In the genomic region with DNA sequence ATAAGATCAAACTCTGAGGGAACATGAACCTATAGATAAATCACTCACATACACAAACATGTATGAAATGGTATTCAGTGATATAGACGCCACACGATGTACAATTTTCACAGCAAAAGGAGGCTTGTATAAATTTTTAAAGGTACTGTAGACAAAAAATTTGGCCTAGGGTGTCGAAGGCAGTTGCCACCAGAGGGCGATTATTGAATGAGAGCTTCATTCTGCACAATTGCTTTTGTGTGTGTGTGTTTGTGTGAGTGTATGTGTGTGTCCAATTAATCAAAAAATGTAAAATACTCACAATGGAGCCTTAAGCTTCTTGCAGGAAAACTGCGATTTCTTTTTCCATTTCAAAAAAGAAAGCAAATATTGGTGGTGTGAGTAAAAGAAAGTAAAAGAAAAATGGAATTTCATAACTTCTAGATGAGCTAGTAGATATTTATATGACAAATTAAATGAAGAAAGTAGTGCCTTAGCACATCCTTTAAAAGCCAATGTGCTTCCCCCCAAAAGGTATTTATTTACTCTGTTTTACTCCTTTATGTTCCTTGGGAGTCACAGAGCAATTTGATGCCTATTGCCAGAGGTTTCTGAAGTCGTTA, we compare ENCODE assay signal across 9 cellular contexts.
A peak's percentile ranks its signal among the peaks of the same experiment; 100 is the strongest.
DNase-seq lines count a peak whose midpoint lies in the region; ATAC-seq and TF ChIP-seq lines count a peak whose summit lies in the region.
"Had no signal": no experiment of that assay in that cellular context is flagged by ENCODE, and none has a peak within 500 bp of the region (broad histone marks: within the 10 kb centered on the region; RNA-seq: fewer than 3 reads in every experiment).

No MANE protein-coding gene starts in this region.

- no peak overlapping the region for H3K27ac ChIP-seq in C4-2B
- H3K27ac ChIP-seq in right atrium auricular region: no peak overlapping the region
- no peak overlapping the region for H3K27ac ChIP-seq in naive thymus-derived CD4-positive, alpha-beta T cell (ENCODE audit: low read depth, low read length)
- H3K27ac ChIP-seq: adrenal gland had no signal

- peaks cover 0 to 5% (median 0%) of the 10 kb centered on the region in 5 donors for H3K27me3 Mint-ChIP-seq in naive thymus-derived CD4-positive, alpha-beta T cell

- no peak overlapping the region for H3K27ac Mint-ChIP-seq in naive thymus-derived CD4-positive, alpha-beta T cell

- H3K4me1 Mint-ChIP-seq in naive thymus-derived CD4-positive, alpha-beta T cell: no peaks in the 10 kb centered on the region

- no peaks in the 10 kb centered on the region for H3K36me3 ChIP-seq in right atrium auricular region
- no peaks in the 10 kb centered on the region for H3K36me3 ChIP-seq in naive thymus-derived CD4-positive, alpha-beta T cell (ENCODE audit: control insufficient read depth in 2 of 3, insufficient read depth in 3 of 3, low read length in 3 of 3)
- H3K36me3 ChIP-seq: adrenal gland had no signal

- no peak for ATAC-seq in HG02642 (IDR thresholded peaks at IDR 0.05; ENCODE audit: poor library complexity, unreplicated experiment)
- ATAC-seq in naive thymus-derived CD4-positive, alpha-beta T cell: no peak

- H3K36me3 Mint-ChIP-seq in naive thymus-derived CD4-positive, alpha-beta T cell: no peaks in the 10 kb centered on the region

- no peaks in the 10 kb centered on the region for H3K4me1 ChIP-seq in right atrium auricular region
- H3K4me1 ChIP-seq in naive thymus-derived CD4-positive, alpha-beta T cell (ENCODE audit: control insufficient read depth in 2 of 2, insufficient read depth in 2 of 2, low read length in 2 of 2): no peaks in the 10 kb centered on the region
- H3K4me1 ChIP-seq: adrenal gland had no signal

- intact Hi-C loops in naive thymus-derived CD4-positive, alpha-beta T cell (cut with micrococcal nuclease): no loop called here

- POLR2A ChIA-PET in HEK293T (lab: Yijun Ruan, JAX): no interaction called here
- POLR2A ChIA-PET in naive thymus-derived CD4-positive, alpha-beta T cell (lab: Charles Lee): no interaction called here

- H3K4me3 Mint-ChIP-seq in naive thymus-derived CD4-positive, alpha-beta T cell: no peak overlapping the region

- DNase-seq in HEK293T (ENCODE audit: extremely low spot score): peak; percentile 25
- peak; percentile 41 for DNase-seq in RKO (ENCODE audit: low spot score)
- DNase-seq in iPS-NIHi11 (ENCODE audit: low spot score): peak; percentile 43
- no peak for DNase-seq in mesenteric fat pad (ENCODE audit: low spot score)
- DNase-seq in right atrium auricular region (ENCODE audit: low spot score): no peak
- DNase-seq in naive thymus-derived CD4-positive, alpha-beta T cell: no peak

- no peaks in the 10 kb centered on the region for H3K9me3 ChIP-seq in right atrium auricular region
- no peaks in the 10 kb centered on the region for H3K9me3 ChIP-seq in naive thymus-derived CD4-positive, alpha-beta T cell (ENCODE audit: control insufficient read depth in 2 of 3, low read length in 3 of 3)
- H3K9me3 ChIP-seq: adrenal gland had no signal

- CTCF ChIA-PET in HEK293T (lab: Yijun Ruan, JAX): interaction anchor here (0.6 to 0.8 kb wide), 5 partner anchors 42 to 1083 kb away, joined by 3 to 6 read pairs (median 3); no protein-coding TSS in a partner anchor
- CTCF ChIA-PET in naive thymus-derived CD4-positive, alpha-beta T cell (lab: Charles Lee): no interaction called here

- H3K9me3 Mint-ChIP-seq in naive thymus-derived CD4-positive, alpha-beta T cell: peaks cover 0 to 3% (median 0%) of the 10 kb centered on the region in 11 donors

- no peaks in the 10 kb centered on the region for H3K27me3 ChIP-seq in right atrium auricular region
- no peaks in the 10 kb centered on the region for H3K27me3 ChIP-seq in naive thymus-derived CD4-positive, alpha-beta T cell (ENCODE audit: control insufficient read depth in 2 of 2, insufficient read depth in 2 of 2, low read length in 2 of 2)
- H3K27me3 ChIP-seq: adrenal gland had no signal

- no peak overlapping the region for H3K4me3 ChIP-seq in right atrium auricular region
- H3K4me3 ChIP-seq in naive thymus-derived CD4-positive, alpha-beta T cell (ENCODE audit: low read length): no peak overlapping the region
- H3K4me3 ChIP-seq: adrenal gland had no signal

- TF ChIP-seq CTCF in C4-2B (conservative IDR thresholded peaks at IDR 0.05) (peak; percentile 60), right atrium auricular region (IDR thresholded peaks at IDR 0.05) (peak in 1 of 2 donors; percentile 44)

TF ChIP-seq in HEK293T, 16 proteins besides CTCF, POLR2A, EP300 and RAD21:
- TF ChIP-seq CTBP1 (IDR thresholded peaks at IDR 0.05; ENCODE audit: borderline replicate concordance) (no peak), FOXK2 (IDR thresholded peaks at IDR 0.05) (no peak), HDGF (IDR thresholded peaks at IDR 0.05; ENCODE audit: borderline replicate concordance) (no peak), SUZ12 (IDR thresholded peaks at IDR 0.05) (no peak)

Comparison
In these comparisons a context has a peak if more than half of its experiments do, and no peak if none do; other contexts are left out.
1. DNase-seq: peak in HEK293T (single experiment), RKO (single experiment) and iPS-NIHi11 (single experiment); none in mesenteric fat pad (single experiment), right atrium auricular region (single experiment) and naive thymus-derived CD4-positive, alpha-beta T cell (0 of 9).